29 cellular contexts compared by ENCODE assay signal in the genomic region with DNA sequence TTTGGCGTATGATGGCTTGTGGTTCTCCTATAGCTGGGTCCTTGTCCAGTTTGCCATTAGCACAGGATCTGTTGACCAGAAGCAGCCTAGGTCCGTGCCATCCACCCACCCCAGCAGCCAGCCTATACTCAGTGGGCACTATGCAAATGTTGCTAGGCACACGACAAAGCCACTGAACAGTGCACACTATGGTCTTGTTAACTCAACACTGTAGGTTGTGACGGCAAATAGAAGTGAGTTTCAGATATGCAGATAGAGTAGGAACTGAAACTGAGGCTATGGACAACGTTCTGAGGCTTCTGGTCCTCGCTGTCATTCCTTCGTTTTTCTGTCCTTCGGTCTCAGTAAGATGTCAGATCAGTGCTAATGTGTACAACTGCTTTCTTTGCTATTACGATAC.
"Had no signal": no experiment of that assay in that cellular context is flagged by ENCODE, and none has a peak within 500 bp of the region (broad histone marks: within the 10 kb centered on the region; RNA-seq: fewer than 3 reads in every experiment).

No MANE protein-coding gene starts in this region.

- H3K9me3 Mint-ChIP-seq: activated naive CD8-positive, alpha-beta T cell treated with anti-CD3 and anti-CD28 coated beads for 36 hours; central memory CD8-positive, alpha-beta T cell; T-helper 2 cell treated with Interferon-gamma antibody and Interleukin-4, amounts not matched to agents 5 μg/mL and 100 μg/mL, for 36 hours had no signal

- H3K27me3 Mint-ChIP-seq: activated CD4-positive, alpha-beta T cell treated with anti-CD3 and anti-CD28 coated beads for 36 hours; activated naive CD8-positive, alpha-beta T cell treated with anti-CD3 and anti-CD28 coated beads for 36 hours; central memory CD8-positive, alpha-beta T cell; effector memory CD8-positive, alpha-beta T cell; natural killer cell treated with Interleukin-12 subunit alpha and Interleukin-12 subunit beta and Interleukin-15 and Interleukin-18, amount 100 ng/mL, for 72 hours had no signal

- DNase-seq: activated CD4-positive, alpha-beta T cell treated with anti-CD3 and anti-CD28 coated beads for 36 hours; activated CD4-positive, alpha-beta T cell treated with anti-CD3 and anti-CD28 coated beads, Interleukin-2, amount 50 U/mL, for 4 hours; activated CD8-positive, alpha-beta memory T cell treated with anti-CD3 and anti-CD28 coated beads for 24 hours; activated CD8-positive, alpha-beta memory T cell treated with anti-CD3 and anti-CD28 coated beads, Interleukin-2, amount 50 U/mL, for 4 hours; activated naive CD4-positive, alpha-beta T cell; activated naive CD8-positive, alpha-beta T cell treated with anti-CD3 and anti-CD28 coated beads for 36 hours; activated T-cell treated with anti-CD3 and anti-CD28 coated beads, Interleukin-2, amount 50 U/mL, for 4 hours; dorsolateral prefrontal cortex; effector memory CD8-positive, alpha-beta T cell; foreskin melanocyte; glutamatergic neuron; hippocampal formation; left ventricle myocardium superior; mammary epithelial cell; ovary; psoas muscle; stimulated activated CD4-positive, alpha-beta T cell treated with anti-CD3 and anti-CD28 coated beads, Interleukin-12 subunit alpha, Interleukin-12 subunit beta, amount 100 ng/mL, for 4 hours; stimulated activated CD4-positive, alpha-beta T cell treated with anti-CD3 and anti-CD28 coated beads, Interleukin-4, amount 100 ng/mL, for 4 hours; stimulated activated naive CD8-positive, alpha-beta T cell treated with anti-CD3 and anti-CD28 coated beads, Interleukin-15, Interleukin-2, amounts not matched to agents 100 U/mL and 50 U/mL, for 24 hours; upper lobe of right lung had no signal

- H3K36me3 Mint-ChIP-seq: activated naive CD8-positive, alpha-beta T cell treated with anti-CD3 and anti-CD28 coated beads for 36 hours; natural killer cell treated with Interleukin-12 subunit alpha and Interleukin-12 subunit beta and Interleukin-15 and Interleukin-18, amount 100 ng/mL, for 72 hours had no signal

- H3K27me3 ChIP-seq: breast epithelium, ovary, right atrium auricular region, upper lobe of right lung had no signal

- H3K27ac Mint-ChIP-seq: activated CD4-positive, alpha-beta T cell treated with anti-CD3 and anti-CD28 coated beads for 36 hours; activated naive CD8-positive, alpha-beta T cell treated with anti-CD3 and anti-CD28 coated beads for 36 hours; activated T-helper 2 cell treated with anti-CD3 and anti-CD28 coated beads, Interferon-gamma antibody, Interleukin-2, Interleukin-4, amounts not matched to agents 10 μg/mL and 5 μg/mL and 100 μg/mL, durations not matched to agents 14 hours and 24 hours and 36 hours; effector memory CD8-positive, alpha-beta T cell; natural killer cell treated with Interleukin-12 subunit alpha and Interleukin-12 subunit beta and Interleukin-15 and Interleukin-18, amount 100 ng/mL, for 72 hours; T-helper 2 cell treated with Interferon-gamma antibody and Interleukin-4, amounts not matched to agents 5 μg/mL and 100 μg/mL, for 36 hours had no signal

- H3K4me3 ChIP-seq: breast epithelium, dorsolateral prefrontal cortex, ovary, psoas muscle, right atrium auricular region, upper lobe of right lung had no signal

- H3K9me3 ChIP-seq: breast epithelium, psoas muscle, right atrium auricular region, upper lobe of right lung had no signal

- H3K4me1 Mint-ChIP-seq: activated CD4-positive, alpha-beta T cell treated with anti-CD3 and anti-CD28 coated beads for 36 hours; activated naive CD8-positive, alpha-beta T cell treated with anti-CD3 and anti-CD28 coated beads for 36 hours; central memory CD8-positive, alpha-beta T cell had no signal

- H3K4me3 Mint-ChIP-seq: activated CD4-positive, alpha-beta T cell treated with anti-CD3 and anti-CD28 coated beads for 36 hours; activated naive CD8-positive, alpha-beta T cell treated with anti-CD3 and anti-CD28 coated beads for 36 hours; activated T-cell treated with anti-CD3 and anti-CD28 coated beads, Interleukin-2, amount 50 U/mL, for 4 hours; central memory CD8-positive, alpha-beta T cell; effector memory CD8-positive, alpha-beta T cell; natural killer cell treated with Interleukin-12 subunit alpha and Interleukin-12 subunit beta and Interleukin-15 and Interleukin-18, amount 100 ng/mL, for 72 hours; T-helper 2 cell treated with Interferon-gamma antibody and Interleukin-4, amounts not matched to agents 5 μg/mL and 100 μg/mL, for 36 hours had no signal

- FAIRE-seq: colon, endothelial cell of umbilical vein had no signal

- H3K4me1 ChIP-seq: breast epithelium, psoas muscle, right atrium auricular region, upper lobe of right lung had no signal

- H3K27ac ChIP-seq: breast epithelium, dorsolateral prefrontal cortex, ovary, psoas muscle, right atrium auricular region, upper lobe of right lung had no signal

- H3K36me3 ChIP-seq: breast epithelium, ovary, right atrium auricular region, upper lobe of right lung had no signal

- ATAC-seq: activated CD4-positive, alpha-beta T cell treated with anti-CD3 and anti-CD28 coated beads for 36 hours; activated T-cell treated with anti-CD3 and anti-CD28 coated beads, Interleukin-2, amount 50 U/mL, for 4 hours; effector memory CD8-positive, alpha-beta T cell; esophagus mucosa; left ventricle myocardium superior; natural killer cell treated with Interleukin-12 subunit alpha and Interleukin-12 subunit beta and Interleukin-15 and Interleukin-18, amount 100 ng/mL, for 72 hours; psoas muscle; stimulated activated naive CD8-positive, alpha-beta T cell treated with anti-CD3 and anti-CD28 coated beads, Interleukin-15, Interleukin-2, amounts not matched to agents 100 U/mL and 50 U/mL, for 24 hours; upper lobe of right lung had no signal
